Comparison of ENCODE assay signal across 18 cellular contexts in the genomic region with DNA sequence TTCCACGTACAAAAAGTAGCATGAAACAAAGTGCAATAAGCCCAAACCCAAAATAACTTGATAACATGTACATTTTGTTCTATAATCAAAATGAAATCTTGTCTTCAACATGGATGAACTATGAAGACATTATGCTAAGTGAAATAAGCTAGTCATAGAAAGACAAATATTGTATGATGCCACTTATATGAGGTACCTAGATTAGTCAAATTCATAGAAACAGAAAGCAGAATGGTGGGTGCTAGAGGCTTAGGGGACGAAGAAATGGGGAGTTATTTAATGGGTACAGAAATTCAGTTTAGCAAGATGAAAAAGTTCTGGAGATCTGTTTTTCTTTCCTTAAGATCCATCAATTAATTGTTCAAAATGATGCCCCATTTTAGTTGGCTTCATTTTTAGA. TPM values are rescaled to one million over a fixed set of nuclear protein-coding genes. Genes with fewer than 3 reads are reported as not detected.
DNase-seq lines count a peak whose midpoint lies in the region; ATAC-seq, FAIRE-seq and TF ChIP-seq lines count a peak whose summit lies in the region.
"Had no signal": no experiment of that assay in that cellular context is flagged by ENCODE, and none has a peak within 500 bp of the region (broad histone marks: within the 10 kb centered on the region; RNA-seq: fewer than 3 reads in every experiment).

No MANE protein-coding gene starts in this region.

- peaks cover 1% of the 10 kb centered on the region for H3K79me2 ChIP-seq in neural progenitor cell (ENCODE audit: low read depth)

- H3F3A ChIP-seq in neural progenitor cell (ENCODE audit: low read depth) = no peaks in the 10 kb centered on the region

- H3K4me1 ChIP-seq in neural progenitor cell = no peaks in the 10 kb centered on the region
- H3K4me1 ChIP-seq: Caco-2 had no signal

- H3K4me3 Mint-ChIP-seq in activated naive CD4-positive, alpha-beta T cell treated with anti-CD3 and anti-CD28 coated beads for 36 hours = no peak overlapping the region
- H3K4me3 Mint-ChIP-seq in T-helper 17 cell (peak overlapping the region; percentile 63), nephron progenitor cell (no peak overlapping the region), neural progenitor cell (no peak overlapping the region)

- H4K20me1 ChIP-seq in neural progenitor cell (ENCODE audit: low read depth) = no peaks in the 10 kb centered on the region
- H4K20me1 ChIP-seq: BLaER1 treated with 17β-estradiol and CSF1 and Interleukin-3, amounts not matched to agents 10 nM and 100 nM had no signal

- no peak overlapping the region for H2AFZ ChIP-seq in neural progenitor cell (replicated peaks)

- TF ChIP-seq CTCF in nephron progenitor cell (IDR thresholded peaks at IDR 0.05) (no peak), neural progenitor cell (IDR thresholded peaks at IDR 0.05) (no peak)

- H3K27ac Mint-ChIP-seq in activated naive CD4-positive, alpha-beta T cell treated with anti-CD3 and anti-CD28 coated beads for 36 hours = peak overlapping the region; percentile 71
- peak overlapping the region; percentile 77 for H3K27ac Mint-ChIP-seq in T-helper 17 cell
- peak overlapping the region; percentile 6 for H3K27ac Mint-ChIP-seq in nephron progenitor cell
- H3K27ac Mint-ChIP-seq in neural progenitor cell = no peak overlapping the region

- H3K9ac ChIP-seq in neural progenitor cell = no peak overlapping the region
- H3K9ac ChIP-seq: BLaER1 treated with 17β-estradiol and CSF1 and Interleukin-3, amounts not matched to agents 10 nM and 100 nM had no signal

- H3K36me3 Mint-ChIP-seq in activated naive CD4-positive, alpha-beta T cell treated with anti-CD3 and anti-CD28 coated beads for 36 hours (ENCODE audit: low read depth) = no peaks in the 10 kb centered on the region
- H3K36me3 Mint-ChIP-seq in T-helper 17 cell (ENCODE audit: low read depth) = no peaks in the 10 kb centered on the region
- no peaks in the 10 kb centered on the region for H3K36me3 Mint-ChIP-seq in nephron progenitor cell (ENCODE audit: low read depth)
- peaks cover 2% of the 10 kb centered on the region for H3K36me3 Mint-ChIP-seq in neural progenitor cell

- no peak for DNase-seq in activated naive CD4-positive, alpha-beta T cell treated with anti-CD3 and anti-CD28 coated beads for 36 hours
- no peak for DNase-seq in activated naive CD4-positive, alpha-beta T cell (lab: John Stamatoyannopoulos, UW)
- DNase-seq in GM12892 (ENCODE audit: insufficient read length) (no peak), T-helper 17 cell (no peak), nephron progenitor cell (no peak), neural progenitor cell (ENCODE audit: low spot score) (no peak), DMS79 (lab: John Stamatoyannopoulos, UW) (no peak)
- DNase-seq: Caco-2, HCEC 1CT, IMR-90, Kasumi-1, NCI-H1930, NCI-H510A treated with DMSO at 0.1 percent for 48 hours, OCI-M1, RPMI8226, SJCRH30 had no signal

- no peak overlapping the region for H3K4me2 ChIP-seq in neural progenitor cell

- no peak overlapping the region for H3K27ac ChIP-seq in neural progenitor cell
- H3K27ac ChIP-seq: BLaER1 treated with 17β-estradiol and CSF1 and Interleukin-3, amounts not matched to agents 10 nM and 100 nM; SJCRH30 had no signal

- peaks cover 43% of the 10 kb centered on the region for H3K4me1 Mint-ChIP-seq in activated naive CD4-positive, alpha-beta T cell treated with anti-CD3 and anti-CD28 coated beads for 36 hours (ENCODE audit: low read depth)
- H3K4me1 Mint-ChIP-seq in T-helper 17 cell (peaks cover 36% of the 10 kb centered on the region), nephron progenitor cell (peaks cover 4% of the 10 kb centered on the region), neural progenitor cell (peaks cover 2% of the 10 kb centered on the region)

- ATAC-seq in T-helper 17 cell = no peak
- no peak for ATAC-seq in HG03571 (IDR thresholded peaks at IDR 0.05; ENCODE audit: unreplicated experiment)

- H3K36me3 ChIP-seq in neural progenitor cell = no peaks in the 10 kb centered on the region
- H3K36me3 ChIP-seq: BLaER1 treated with 17β-estradiol and CSF1 and Interleukin-3, amounts not matched to agents 10 nM and 100 nM; SJCRH30 had no signal

- H3K27me3 ChIP-seq in neural progenitor cell = no peaks in the 10 kb centered on the region
- H3K27me3 ChIP-seq: BLaER1 treated with 17β-estradiol and CSF1 and Interleukin-3, amounts not matched to agents 10 nM and 100 nM; SJCRH30 had no signal

- CTCF ChIA-PET in activated naive CD4-positive, alpha-beta T cell treated with anti-CD3 and anti-CD28 coated beads for 36 hours (lab: Charles Lee) = interaction anchor here (0.7 to 5.6 kb wide), 9 partner anchors 9 to 691 kb away, joined by 3 to 128 read pairs (median 9); a partner anchor contains a TSS

- H3K9me3 ChIP-seq in T-helper 17 cell (ENCODE audit: control insufficient read depth, low read length, poor library complexity, severe bottlenecking) (no peaks in the 10 kb centered on the region), neural progenitor cell (ENCODE audit: low read depth) (no peaks in the 10 kb centered on the region)
- H3K9me3 ChIP-seq: BLaER1 treated with 17β-estradiol and CSF1 and Interleukin-3, amounts not matched to agents 10 nM and 100 nM; Caco-2; SJCRH30 had no signal

- H3K9me3 Mint-ChIP-seq in activated naive CD4-positive, alpha-beta T cell treated with anti-CD3 and anti-CD28 coated beads for 36 hours = no peaks in the 10 kb centered on the region
- no peaks in the 10 kb centered on the region for H3K9me3 Mint-ChIP-seq in nephron progenitor cell
- H3K9me3 Mint-ChIP-seq in neural progenitor cell = no peaks in the 10 kb centered on the region

- TF ChIP-seq POLR2A in GM12892 (IDR thresholded peaks at IDR 0.05; ENCODE audit: low read depth, low read length) = no peak

- H3K4me3 ChIP-seq in neural progenitor cell = no peak overlapping the region
- H3K4me3 ChIP-seq: BLaER1 treated with 17β-estradiol and CSF1 and Interleukin-3, amounts not matched to agents 10 nM and 100 nM; SJCRH30 had no signal

- H3K27me3 Mint-ChIP-seq in activated naive CD4-positive, alpha-beta T cell treated with anti-CD3 and anti-CD28 coated beads for 36 hours (ENCODE audit: low read depth) = no peaks in the 10 kb centered on the region
- no peaks in the 10 kb centered on the region for H3K27me3 Mint-ChIP-seq in T-helper 17 cell
- H3K27me3 Mint-ChIP-seq in nephron progenitor cell (ENCODE audit: low read depth, poor library complexity) = no peaks in the 10 kb centered on the region
- H3K27me3 Mint-ChIP-seq in neural progenitor cell (ENCODE audit: insufficient read depth, low read depth) = no peaks in the 10 kb centered on the region

- intact Hi-C loops in activated naive CD4-positive, alpha-beta T cell treated with anti-CD3 and anti-CD28 coated beads for 36 hours (cut with micrococcal nuclease) = loop anchor here (1.0 to 10.0 kb wide), 7 partner anchors 8 to 944 kb away; a partner anchor contains a TSS

- peak; percentile 77 for FAIRE-seq in GM12892 (lab: Jason Lieb, UNC)

RNA-seq across cellular contexts. Expression of a gene that starts 7.5 kb away (rescaled TPM):
- 10 to 100 TPM; 11.9 to 13.4 TPM for total RNA-seq in activated naive CD4-positive, alpha-beta T cell treated with anti-CD3 and anti-CD28 coated beads for 36 hours
- 0.15 TPM for polyA plus RNA-seq in GM12892 (2012; ENCODE audit: missing spikeins)
- total RNA-seq in T-helper 17 cell = 10 to 100 TPM; 10.2 to 10.8 TPM
- 12.3 and 15.9 TPM in 2 replicates for total RNA-seq in neural progenitor cell (ENCODE audit: low replicate concordance)
